Comparison of ENCODE assay signal across 1 cellular context in genomic region chr14:34023824-34024767, GRCh38.
TF ChIP-seq lines count a peak whose summit lies in the region.

No MANE protein-coding gene starts in this region.

TF ChIP-seq in HepG2, 621 proteins besides CTCF, POLR2A, EP300 and RAD21 (continued from another document and continues in another):
- TF ChIP-seq HOXD1 (CRISPR knock-in tag; IDR thresholded peaks at IDR 0.05), result peak; percentile 58; the same call in 1 of the 2 replicates
- TF ChIP-seq ZNF101 (CRISPR knock-in tag; IDR thresholded peaks at IDR 0.05; ENCODE audit: borderline replicate concordance, low read depth), result no peak
- peak; percentile 56; the same call in 1 of the 2 replicates for TF ChIP-seq SKIL (CRISPR knock-in tag; IDR thresholded peaks at IDR 0.05; ENCODE audit: borderline replicate concordance)
- TF ChIP-seq SETDB1 (CRISPR knock-in tag; IDR thresholded peaks at IDR 0.05; ENCODE audit: borderline replicate concordance), result no peak
- no peak for TF ChIP-seq ZNF569 (CRISPR knock-in tag; IDR thresholded peaks at IDR 0.05; ENCODE audit: borderline replicate concordance)
- peak; percentile 79; the same call in 1 of the 2 replicates for TF ChIP-seq ZNF503 (CRISPR knock-in tag; IDR thresholded peaks at IDR 0.05)
- peak; percentile 82 for TF ChIP-seq FOXA1 (IDR thresholded peaks at IDR 0.05)
- TF ChIP-seq FOXA1 (CRISPR knock-in tag; IDR thresholded peaks at IDR 0.05), result peak; percentile 98
- peak; percentile 72 for TF ChIP-seq POLR2G (IDR thresholded peaks at IDR 0.05; ENCODE audit: low read depth, low read length)
- TF ChIP-seq MZF1 (CRISPR knock-in tag; IDR thresholded peaks at IDR 0.05; ENCODE audit: borderline replicate concordance), result no peak
- TF ChIP-seq RFXANK (CRISPR knock-in tag; IDR thresholded peaks at IDR 0.05), result peak; percentile 51; the same call in 1 of the 2 replicates
- TF ChIP-seq KLF12 (CRISPR knock-in tag; IDR thresholded peaks at IDR 0.05; ENCODE audit: borderline replicate concordance), result no peak
- peak; percentile 96 for TF ChIP-seq MIER3 (CRISPR knock-in tag; IDR thresholded peaks at IDR 0.05; ENCODE audit: borderline replicate concordance)
- TF ChIP-seq LRRFIP1 (CRISPR knock-in tag; conservative IDR thresholded peaks at IDR 0.05), result no peak
- TF ChIP-seq ZNF274 (CRISPR knock-in tag; IDR thresholded peaks at IDR 0.05), result no peak; the same call in 1 of the 2 replicates
- peak; percentile 98 for TF ChIP-seq HDAC2 (CRISPR knock-in tag; IDR thresholded peaks at IDR 0.05)
- TF ChIP-seq ZBTB33 (CRISPR knock-in tag; IDR thresholded peaks at IDR 0.05), result peak; percentile 84
- no peak for TF ChIP-seq THAP9 (CRISPR knock-in tag; IDR thresholded peaks at IDR 0.05; ENCODE audit: borderline replicate concordance)
- TF ChIP-seq TIGD3 (CRISPR knock-in tag; IDR thresholded peaks at IDR 0.05; ENCODE audit: borderline replicate concordance), result no peak
- no peak; the same call in 1 of the 2 replicates for TF ChIP-seq HMGA1 (CRISPR knock-in tag; conservative IDR thresholded peaks at IDR 0.05)
- peak; percentile 84; the same call in 1 of the 2 replicates for TF ChIP-seq HOXA3 (CRISPR knock-in tag; IDR thresholded peaks at IDR 0.05)
- peak; percentile 94; the same call in 1 of the 2 replicates for TF ChIP-seq DDIT3 (CRISPR knock-in tag; IDR thresholded peaks at IDR 0.05)
- peak; percentile 70 for TF ChIP-seq HNF1A (IDR thresholded peaks at IDR 0.05; ENCODE audit: low read depth)
- peak; percentile 88; the same call in 1 of the 2 replicates for TF ChIP-seq HNF1A (CRISPR knock-in tag; IDR thresholded peaks at IDR 0.05; ENCODE audit: borderline replicate concordance)
- TF ChIP-seq SOX6 (IDR thresholded peaks at IDR 0.05), result no peak
- peak; percentile 100 for TF ChIP-seq SOX6 (CRISPR knock-in tag; IDR thresholded peaks at IDR 0.05)
- TF ChIP-seq ZNF33B (CRISPR knock-in tag; IDR thresholded peaks at IDR 0.05), result peak; percentile 45; the same call in 1 of the 2 replicates
- no peak; the same call in 1 of the 2 replicates for TF ChIP-seq ZNF567 (CRISPR knock-in tag; IDR thresholded peaks at IDR 0.05; ENCODE audit: borderline replicate concordance)
- TF ChIP-seq ZNF691 (CRISPR knock-in tag; IDR thresholded peaks at IDR 0.05; ENCODE audit: borderline replicate concordance, low read depth), result no peak; the same call in 1 of the 2 replicates
- TF ChIP-seq ZNF430 (CRISPR knock-in tag; IDR thresholded peaks at IDR 0.05), result peak; percentile 79; the same call in 1 of the 2 replicates
- TF ChIP-seq XRCC5 (optimal IDR thresholded peaks at IDR 0.05; ENCODE audit: low read length), result no peak
- peak; percentile 57; the same call in 1 of the 2 replicates for TF ChIP-seq UBTF (CRISPR knock-in tag; IDR thresholded peaks at IDR 0.05)
